In genomic region chr10:91251430-91252056, GRCh38 we compare ENCODE assay signal across 8 cellular contexts. TPM values are rescaled to one million over a fixed set of nuclear protein-coding genes. Genes with fewer than 3 reads are reported as not detected.
DNase-seq lines count a peak whose midpoint lies in the region; ATAC-seq, FAIRE-seq and TF ChIP-seq lines count a peak whose summit lies in the region.

No MANE protein-coding gene starts in this region.

- H3K79me2 ChIP-seq in MM.1S (ENCODE audit: low read length) = peaks cover 12% of the 10 kb centered on the region; the same call in 1 of the 2 replicates

- H3K4me1 Mint-ChIP-seq in T-cell = peaks cover 0 to 6% (median 3%) of the 10 kb centered on the region in 3 donors
- peaks cover 4% of the 10 kb centered on the region for H3K4me1 Mint-ChIP-seq in brain

- TF ChIP-seq CTCF in MM.1S (IDR thresholded peaks at IDR 0.05; ENCODE audit: low read length) (peak; percentile 84), brain (conservative IDR thresholded peaks at IDR 0.05) (peak; percentile 99)

- DNase-seq in AG08395 (ENCODE audit: low spot score) = peak; percentile 66
- DNase-seq in GM12892 (ENCODE audit: insufficient read length) = no peak
- DNase-seq in MM.1S = peak; percentile 66
- DNase-seq in T-cell = peak in 33 of 34 experiments; percentile 18 to 63 (median 48)
- peak; percentile 14 for DNase-seq in iPS DF 4.7 (ENCODE audit: extremely low read depth, low spot score)
- DNase-seq in smooth muscle cell of the brain vasculature (ENCODE audit: low read depth, low spot score) = peak; percentile 33
- DNase-seq in GOT3 (lab: John Stamatoyannopoulos, UW) = no peak

- H3K9ac ChIP-seq in MM.1S (ENCODE audit: low read length) = no peak overlapping the region

- no peak overlapping the region for H2AFZ ChIP-seq in MM.1S (ENCODE audit: low read length)

- H3K27me3 ChIP-seq in MM.1S (replicated peaks; ENCODE audit: insufficient read depth, low read length) = no peaks in the 10 kb centered on the region

- FAIRE-seq in GM12892 (lab: Jason Lieb, UNC) = peak; percentile 88

- ATAC-seq in T-cell (replicated peaks in 1 of 4) = peak; percentile 63 to 77 (median 72)

- no peak for TF ChIP-seq POLR2A in GM12892 (IDR thresholded peaks at IDR 0.05; ENCODE audit: low read depth, low read length)

- H3K27me3 Mint-ChIP-seq in T-cell (no peaks in the 10 kb centered on the region), brain (peaks cover 2% of the 10 kb centered on the region)

- H3K9me3 Mint-ChIP-seq in T-cell (no peaks in the 10 kb centered on the region), brain (peaks cover 7 to 15% (median 12%) of the 10 kb centered on the region in 5 experiments)

- CTCF ChIA-PET in T-cell (lab: Charles Lee) = interaction anchor here (0.7 to 7.5 kb wide), 52 partner anchors 9 to 1796 kb away, joined by 3 to 248 read pairs (median 5); no protein-coding TSS in a partner anchor

- H3K4me2 ChIP-seq in MM.1S (ENCODE audit: low read depth, low read length) = no peak overlapping the region

- no peak overlapping the region for H3K4me3 ChIP-seq in MM.1S (ENCODE audit: low read length)

- H3K36me3 Mint-ChIP-seq in T-cell (peaks cover 40% of the 10 kb centered on the region), brain (peaks cover 35% of the 10 kb centered on the region)

- H4K20me1 ChIP-seq in MM.1S (ENCODE audit: insufficient read depth, low read length) = no peaks in the 10 kb centered on the region

- no peak overlapping the region for H3K27ac ChIP-seq in MM.1S (ENCODE audit: low read length)

- POLR2A ChIA-PET in T-cell (lab: Charles Lee) = interaction anchor here (0.5 to 1.9 kb wide), 7 partner anchors 89 to 363 kb away, joined by 3 to 10 read pairs (median 4); no protein-coding TSS in a partner anchor

- H3K4me3 Mint-ChIP-seq in T-cell (no peak overlapping the region), brain (no peak overlapping the region)

- no peaks in the 10 kb centered on the region for H3K9me2 ChIP-seq in MM.1S (replicated peaks; ENCODE audit: insufficient read depth, low read length)

- H3K4me1 ChIP-seq in MM.1S (ENCODE audit: low read length) = peaks cover 37% of the 10 kb centered on the region

- peaks cover 3% of the 10 kb centered on the region; the same call in 1 of the 2 replicates for H3F3A ChIP-seq in MM.1S (ENCODE audit: insufficient read depth, low read length)

- H3K9me3 ChIP-seq in MM.1S (replicated peaks; ENCODE audit: insufficient read depth, low read length) = no peaks in the 10 kb centered on the region

- H3K27ac Mint-ChIP-seq in T-cell (no peak overlapping the region), brain (no peak overlapping the region)

- peaks cover 6% of the 10 kb centered on the region; the same call in 1 of the 2 replicates for H3K36me3 ChIP-seq in MM.1S (replicated peaks; ENCODE audit: insufficient read depth, low read length)

RNA-seq across cellular contexts. Expression of gene PCGF5, which starts 31.1 kb away (rescaled TPM):
- polyA plus RNA-seq in GM12892 (2012; ENCODE audit: missing spikeins) = 40.8 TPM
- 10 to 100 TPM; 48.9 to 73.1 (median 59.4) TPM for total RNA-seq in T-cell
- 41.8 TPM for polyA plus RNA-seq in brain (ENCODE audit: insufficient read depth, low read depth, low replicate concordance)

Comparison
In these comparisons a context has a peak if more than half of its experiments do, and no peak if none do; other contexts are left out.
1. DNase-seq: peak in AG08395 (single experiment), MM.1S (single experiment), T-cell (33 of 34), iPS DF 4.7 (single experiment) and smooth muscle cell of the brain vasculature (single experiment); none in GM12892 (single experiment) and GOT3 (single experiment).